Comparison of ENCODE assay signal across 20 cellular contexts in the genomic region with DNA sequence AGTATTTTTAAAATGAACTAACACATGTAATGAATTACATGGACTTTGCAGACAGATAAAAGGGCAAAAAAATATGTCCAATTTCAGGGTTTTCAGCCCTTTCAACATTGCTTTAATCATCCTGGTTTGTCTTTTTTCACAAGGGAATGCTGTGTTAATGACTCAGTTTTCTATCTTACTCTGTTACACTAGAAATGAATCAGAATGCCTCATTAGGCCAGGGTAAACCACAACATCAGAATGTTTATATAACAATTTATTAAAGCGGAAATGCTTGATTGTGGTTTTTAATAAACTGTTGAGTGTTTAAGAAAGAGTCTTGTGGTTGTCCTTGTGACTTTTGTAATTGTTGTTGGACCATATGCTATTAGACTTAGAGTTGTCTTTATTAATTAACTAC. TPM values are rescaled to one million over a fixed set of nuclear protein-coding genes. Genes with fewer than 3 reads are reported as not detected.
DNase-seq lines count a peak whose midpoint lies in the region; ATAC-seq, FAIRE-seq and TF ChIP-seq lines count a peak whose summit lies in the region.
"Had no signal": no experiment of that assay in that cellular context is flagged by ENCODE, and none has a peak within 500 bp of the region (broad histone marks: within the 10 kb centered on the region; RNA-seq: fewer than 3 reads in every experiment).

No MANE protein-coding gene starts in this region.

- ATAC-seq in RWPE2 (ENCODE audit: low read depth) (0 out of 3 replicates have a peak, but pooled peaks have one; percentile 19), HG03354 (IDR thresholded peaks at IDR 0.05; ENCODE audit: poor library complexity, severe bottlenecking, unreplicated experiment) (no peak)
- ATAC-seq: gastrocnemius medialis; HCT116; stimulated activated naive B cell treated with anti-CD40 and anti-IgM and Interleukin-4, amounts not matched to agents 10 μg/mL and 1 μg/mL and 100 μg/mL, for 72 hours had no signal

- no peaks in the 10 kb centered on the region for H3K27me3 Mint-ChIP-seq in mesothelial cell of epicardium (ENCODE audit: low read depth)
- no peaks in the 10 kb centered on the region for H3K27me3 Mint-ChIP-seq in activated T-helper 1 cell treated with anti-CD3 and anti-CD28 coated beads, Interleukin-12 subunit alpha, Interleukin-12 subunit beta, Interleukin-2, Interleukin-4 antibody, amounts not matched to agents 30 ng/mL and 10 ng/mL and 1 ng/mL, durations not matched to agents 14 hours and 24 hours and 36 hours (ENCODE audit: insufficient read depth)
- H3K27me3 Mint-ChIP-seq: CD4-positive, CD25-positive, alpha-beta regulatory T cell; stimulated activated naive B cell treated with anti-CD40 and anti-IgM and Interleukin-4, amounts not matched to agents 10 μg/mL and 1 μg/mL and 100 μg/mL, for 72 hours had no signal

- FAIRE-seq in endometrium (lab: Jason Lieb, UNC): peak; percentile 89

- no peak overlapping the region for H3K27ac ChIP-seq in RWPE2 (ENCODE audit: poor library complexity, severe bottlenecking)
- no peak overlapping the region for H3K27ac ChIP-seq in esophagus squamous epithelium
- H3K27ac ChIP-seq: gastrocnemius medialis, HL-60, uterus, VCaP had no signal

- no peak overlapping the region for H3K4me3 Mint-ChIP-seq in mesothelial cell of epicardium
- no peak overlapping the region for H3K4me3 Mint-ChIP-seq in activated T-helper 1 cell treated with anti-CD3 and anti-CD28 coated beads, Interleukin-12 subunit alpha, Interleukin-12 subunit beta, Interleukin-2, Interleukin-4 antibody, amounts not matched to agents 30 ng/mL and 10 ng/mL and 1 ng/mL, durations not matched to agents 14 hours and 24 hours and 36 hours
- H3K4me3 Mint-ChIP-seq: activated naive CD4-positive, alpha-beta T cell treated with anti-CD3 and anti-CD28 coated beads for 36 hours; CD4-positive, CD25-positive, alpha-beta regulatory T cell; stimulated activated naive B cell treated with anti-CD40 and anti-IgM and Interleukin-4, amounts not matched to agents 10 μg/mL and 1 μg/mL and 100 μg/mL, for 72 hours had no signal

- no peak for TF ChIP-seq POLR2A in esophagus squamous epithelium (IDR thresholded peaks at IDR 0.05)

- peak overlapping the region; percentile 14 for H3K27ac Mint-ChIP-seq in mesothelial cell of epicardium
- no peak overlapping the region for H3K27ac Mint-ChIP-seq in activated T-helper 1 cell treated with anti-CD3 and anti-CD28 coated beads, Interleukin-12 subunit alpha, Interleukin-12 subunit beta, Interleukin-2, Interleukin-4 antibody, amounts not matched to agents 30 ng/mL and 10 ng/mL and 1 ng/mL, durations not matched to agents 14 hours and 24 hours and 36 hours
- H3K27ac Mint-ChIP-seq: activated naive CD4-positive, alpha-beta T cell treated with anti-CD3 and anti-CD28 coated beads for 36 hours; CD4-positive, CD25-positive, alpha-beta regulatory T cell; stimulated activated naive B cell treated with anti-CD40 and anti-IgM and Interleukin-4, amounts not matched to agents 10 μg/mL and 1 μg/mL and 100 μg/mL, for 72 hours had no signal

- H3K4me3 ChIP-seq in RWPE2 (ENCODE audit: severe bottlenecking): no peak overlapping the region
- no peak overlapping the region for H3K4me3 ChIP-seq in esophagus squamous epithelium
- H3K4me3 ChIP-seq: gastrocnemius medialis, uterus had no signal

- intact Hi-C loops in activated T-helper 1 cell treated with anti-CD3 and anti-CD28 coated beads, Interleukin-12 subunit alpha, Interleukin-12 subunit beta, Interleukin-2, Interleukin-4 antibody, amounts not matched to agents 30 ng/mL and 10 ng/mL and 1 ng/mL, durations not matched to agents 14 hours and 24 hours and 36 hours (cut with micrococcal nuclease): no loop called here
- intact Hi-C loops in esophagus squamous epithelium (cut with DNase I): no loop called here

- peaks cover 3% of the 10 kb centered on the region for H3K4me1 Mint-ChIP-seq in mesothelial cell of epicardium
- H3K4me1 Mint-ChIP-seq in activated T-helper 1 cell treated with anti-CD3 and anti-CD28 coated beads, Interleukin-12 subunit alpha, Interleukin-12 subunit beta, Interleukin-2, Interleukin-4 antibody, amounts not matched to agents 30 ng/mL and 10 ng/mL and 1 ng/mL, durations not matched to agents 14 hours and 24 hours and 36 hours (ENCODE audit: low read depth): no peaks in the 10 kb centered on the region
- H3K4me1 Mint-ChIP-seq: stimulated activated naive B cell treated with anti-CD40 and anti-IgM and Interleukin-4, amounts not matched to agents 10 μg/mL and 1 μg/mL and 100 μg/mL, for 72 hours had no signal

- peaks cover 65% of the 10 kb centered on the region for H3K36me3 Mint-ChIP-seq in mesothelial cell of epicardium
- peaks cover 64% of the 10 kb centered on the region for H3K36me3 Mint-ChIP-seq in activated T-helper 1 cell treated with anti-CD3 and anti-CD28 coated beads, Interleukin-12 subunit alpha, Interleukin-12 subunit beta, Interleukin-2, Interleukin-4 antibody, amounts not matched to agents 30 ng/mL and 10 ng/mL and 1 ng/mL, durations not matched to agents 14 hours and 24 hours and 36 hours (ENCODE audit: low read depth)

- H3K9me3 ChIP-seq in RWPE2 (ENCODE audit: severe bottlenecking): no peaks in the 10 kb centered on the region
- H3K9me3 ChIP-seq in esophagus squamous epithelium: no peaks in the 10 kb centered on the region
- H3K9me3 ChIP-seq: gastrocnemius medialis, uterus had no signal

- H3K27me3 ChIP-seq in RWPE2 (ENCODE audit: insufficient read depth, poor library complexity, severe bottlenecking) (no peaks in the 10 kb centered on the region), esophagus squamous epithelium (no peaks in the 10 kb centered on the region)
- H3K27me3 ChIP-seq: gastrocnemius medialis, uterus had no signal

- H3K9me3 Mint-ChIP-seq in mesothelial cell of epicardium: peaks cover 5% of the 10 kb centered on the region
- H3K9me3 Mint-ChIP-seq in activated T-helper 1 cell treated with anti-CD3 and anti-CD28 coated beads, Interleukin-12 subunit alpha, Interleukin-12 subunit beta, Interleukin-2, Interleukin-4 antibody, amounts not matched to agents 30 ng/mL and 10 ng/mL and 1 ng/mL, durations not matched to agents 14 hours and 24 hours and 36 hours: peaks cover 6% of the 10 kb centered on the region
- H3K9me3 Mint-ChIP-seq: activated naive CD4-positive, alpha-beta T cell treated with anti-CD3 and anti-CD28 coated beads for 36 hours; CD4-positive, CD25-positive, alpha-beta regulatory T cell; stimulated activated naive B cell treated with anti-CD40 and anti-IgM and Interleukin-4, amounts not matched to agents 10 μg/mL and 1 μg/mL and 100 μg/mL, for 72 hours had no signal

- 67 to 71% methylated on average over 1 of the region's 1 CpG for WGBS in esophagus squamous epithelium, 2 donors

- TF ChIP-seq CTCF in RWPE2 (IDR thresholded peaks at IDR 0.05; ENCODE audit: poor library complexity, severe bottlenecking) (no peak), mesothelial cell of epicardium (IDR thresholded peaks at IDR 0.05; ENCODE audit: unreplicated experiment) (no peak), esophagus squamous epithelium (IDR thresholded peaks at IDR 0.05) (no peak)

- peak; percentile 9 for DNase-seq in Daoy (ENCODE audit: low read depth)
- DNase-seq in RWPE2 (ENCODE audit: low spot score): no peak
- no peak for DNase-seq in mesothelial cell of epicardium (ENCODE audit: low spot score in 2 of 2, unreplicated experiment in 2 of 2)
- DNase-seq in activated T-helper 1 cell treated with anti-CD3 and anti-CD28 coated beads, Interleukin-12 subunit alpha, Interleukin-12 subunit beta, Interleukin-2, Interleukin-4 antibody, amounts not matched to agents 30 ng/mL and 10 ng/mL and 1 ng/mL, durations not matched to agents 14 hours and 24 hours and 36 hours (ENCODE audit: low spot score): no peak
- no peak for DNase-seq in esophagus squamous epithelium (lab: John Stamatoyannopoulos, UW)
- DNase-seq in stimulated activated CD4-positive, alpha-beta T cell treated with anti-CD3 and anti-CD28 coated beads, Interleukin-1b, Interleukin-23, amount 100 ng/mL, for 48 hours: no peak
- DNase-seq: activated naive CD4-positive, alpha-beta T cell treated with anti-CD3 and anti-CD28 coated beads for 36 hours; CD4-positive, CD25-positive, alpha-beta regulatory T cell; gastrocnemius medialis; GDM1; NCI-H2081 treated with DMSO at 0.1 percent for 48 hours; NK-92 treated with Interleukin-12 subunit alpha and Interleukin-12 subunit beta, amount 100 ng/mL, for 24 hours; stimulated activated CD4-positive, alpha-beta T cell treated with anti-CD3 and anti-CD28 coated beads, Interleukin-4, amount 100 ng/mL, for 4 hours; stimulated activated naive B cell treated with anti-CD40 and anti-IgM and Interleukin-4, amounts not matched to agents 10 μg/mL and 1 μg/mL and 100 μg/mL, for 72 hours; uterus had no signal

- H3K4me1 ChIP-seq in RWPE2 (ENCODE audit: insufficient read depth, poor library complexity, severe bottlenecking) (no peaks in the 10 kb centered on the region), esophagus squamous epithelium (no peaks in the 10 kb centered on the region)
- H3K4me1 ChIP-seq: gastrocnemius medialis, uterus had no signal

- H3K36me3 ChIP-seq in RWPE2 (ENCODE audit: low read depth) (peaks cover 87% of the 10 kb centered on the region), esophagus squamous epithelium (peaks cover 0 to 99% (median 11%) of the 10 kb centered on the region in 3 donors)
- H3K36me3 ChIP-seq: uterus had no signal

RNA-seq across cellular contexts. Expression of a gene that starts 13.5 kb away (rescaled TPM):
- total RNA-seq in Daoy (2014; rRNA removed; shearing (Covaris generic)): 14.2 TPM in 2 replicates
- total RNA-seq in mesothelial cell of epicardium: 15.7 to 18.4 TPM (median 17.5 TPM) in 3 replicates
- total RNA-seq in activated T-helper 1 cell treated with anti-CD3 and anti-CD28 coated beads, Interleukin-12 subunit alpha, Interleukin-12 subunit beta, Interleukin-2, Interleukin-4 antibody, amounts not matched to agents 30 ng/mL and 10 ng/mL and 1 ng/mL, durations not matched to agents 14 hours and 24 hours and 36 hours: 11.8 and 12.2 TPM in 2 replicates
- total RNA-seq in esophagus squamous epithelium: 10 to 100 TPM in 1 of 4 donors, 1 to 10 TPM in 3; 3.3 to 11.8 (median 5.7) TPM
